ENCODE assay signal across 8 cellular contexts in the genomic region with DNA sequence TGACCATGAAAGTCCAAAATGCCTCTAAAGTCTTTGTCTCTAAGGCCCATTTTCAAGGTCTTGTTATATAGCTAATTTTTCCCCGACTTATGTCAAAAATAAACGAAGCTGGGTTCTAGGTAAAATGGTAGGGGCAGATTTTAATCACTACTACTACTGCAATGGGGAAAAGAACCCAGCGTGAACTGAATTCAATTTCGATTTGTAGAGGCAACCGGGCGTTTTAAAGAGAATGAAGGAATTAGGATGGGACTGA. TPM values are rescaled to one million over a fixed set of nuclear protein-coding genes. Genes with fewer than 3 reads are reported as not detected.
A peak's percentile ranks its signal among the peaks of the same experiment; 100 is the strongest.
DNase-seq lines count a peak whose midpoint lies in the region; ATAC-seq and TF ChIP-seq lines count a peak whose summit lies in the region.

No MANE protein-coding gene starts in this region.

- H3K27me3 ChIP-seq in WERI-Rb-1 (ENCODE audit: insufficient read depth, low read depth, severe bottlenecking) (no peaks in the 10 kb centered on the region), sigmoid colon (no peaks in the 10 kb centered on the region)

- WGBS in sigmoid colon, 2 donors: 4 to 11% methylated on average over 6 of the region's 6 CpGs

- H3K9me3 ChIP-seq in WERI-Rb-1 (ENCODE audit: severe bottlenecking) (no peaks in the 10 kb centered on the region), sigmoid colon (no peaks in the 10 kb centered on the region)

- intact Hi-C loops in sigmoid colon (cut with DNase I): loop anchor here (5.0 kb wide), 2 partner anchors 205 to 235 kb away; a partner anchor contains a TSS

- no peak for DNase-seq in WERI-Rb-1
- DNase-seq in foreskin fibroblast: no peak
- no peak for DNase-seq in sigmoid colon
- DNase-seq in D341Med (ENCODE audit: low spot score): no peak
- no peak for DNase-seq in H4 (ENCODE audit: low spot score)

- H3K27ac ChIP-seq in WERI-Rb-1 (peak overlapping the region; percentile 96; the same call in 1 of the 2 replicates), sigmoid colon (peak overlapping the region; percentile 95 to 99 (median 96))

- peaks cover 0 to 12% (median 11%) of the 10 kb centered on the region in 4 donors for H3K4me1 ChIP-seq in sigmoid colon

- ATAC-seq in GM18502 (IDR thresholded peaks at IDR 0.05; ENCODE audit: poor library complexity, unreplicated experiment) (no peak), HG02610 (IDR thresholded peaks at IDR 0.05; ENCODE audit: unreplicated experiment) (no peak)

- no peak for TF ChIP-seq POLR2A in sigmoid colon (IDR thresholded peaks at IDR 0.05)

- no peak for TF ChIP-seq CTCF in GM12875 (IDR thresholded peaks at IDR 0.05; ENCODE audit: borderline replicate concordance, insufficient read depth, low read depth, low read length)
- no peak for TF ChIP-seq CTCF in WERI-Rb-1 (IDR thresholded peaks at IDR 0.05; ENCODE audit: low read depth, low read length)
- TF ChIP-seq CTCF in foreskin fibroblast (IDR thresholded peaks at IDR 0.05; ENCODE audit: low read depth, low read length): no peak
- no peak for TF ChIP-seq CTCF in sigmoid colon (IDR thresholded peaks at IDR 0.05)

- no peak for TF ChIP-seq EP300 in sigmoid colon (IDR thresholded peaks at IDR 0.05)

- H3K4me3 ChIP-seq in GM12875 (ENCODE audit: low read depth, low read length) (peak overlapping the region; percentile 84), WERI-Rb-1 (ENCODE audit: low read depth, low read length) (peak overlapping the region; percentile 93), foreskin fibroblast (ENCODE audit: low read depth in 1 of 2, low read length in 2 of 2) (peak overlapping the region; percentile 61 to 79), sigmoid colon (peak overlapping the region; percentile 72 to 89 (median 78))

- H3K36me3 ChIP-seq in WERI-Rb-1: peaks cover 36% of the 10 kb centered on the region
- H3K36me3 ChIP-seq in sigmoid colon: no peaks in the 10 kb centered on the region

RNA-seq across cellular contexts. Expression of a gene that starts 0.5 kb away (rescaled TPM):
- total RNA-seq in sigmoid colon: under 1 TPM in 2 of 4 donors, not detected in 2; 0.27 to 0.71 TPM
- polyA plus RNA-seq in sigmoid colon: 1 to 10 TPM in 2 of 3 donors, under 1 TPM in 1; under 0.01 to 3.4 (median 1.6) TPM
- 32.4 and 49.1 TPM in 2 replicates for total RNA-seq in H4 (2014; rRNA removed; shearing (Covaris generic))

Comparison
In these comparisons a context has a peak if more than half of its experiments do, and no peak if none do; other contexts are left out.
1. RNA of a gene that starts 0.5 kb away (total RNA-seq): 32.4 to 49.1 TPM in H4; 0.27 to 0.71 TPM in sigmoid colon; every median in the first group is over 10 times any median in the second.
2. Peak in every context shown above with its lines, with median percentiles within 50 percentile points of each other: H3K4me3 ChIP-seq.